14 cellular contexts compared by ENCODE assay signal in genomic region chr3:114496874-114497273, GRCh38.
DNase-seq lines count a peak whose midpoint lies in the region; ATAC-seq, FAIRE-seq and TF ChIP-seq lines count a peak whose summit lies in the region.
"Had no signal": no experiment of that assay in that cellular context is flagged by ENCODE, and none has a peak within 500 bp of the region (broad histone marks: within the 10 kb centered on the region; RNA-seq: fewer than 3 reads in every experiment).

No MANE protein-coding gene starts in this region.

- H3K27ac ChIP-seq in RWPE2 (ENCODE audit: poor library complexity, severe bottlenecking) = peak overlapping the region; percentile 45
- H3K27ac ChIP-seq in gastroesophageal sphincter = peak overlapping the region in 1 of 4 donors; percentile 43
- peak overlapping the region in 1 of 3 donors; percentile 9 for H3K27ac ChIP-seq in thyroid gland

- DNase-seq in G401 (ENCODE audit: low spot score) (peak; percentile 33), RWPE2 (ENCODE audit: low spot score) (no peak), thyroid gland (no peak), KBM-7 (no peak), frontal cortex (ENCODE audit: low spot score in 2 of 2) (no peak)
- DNase-seq: activated T-cell treated with anti-CD3 and anti-CD28 coated beads for 4 hours; central memory CD4-positive, alpha-beta T cell; NCI-H2081 treated with DMSO at 0.1 percent for 48 hours; stimulated activated CD4-positive, alpha-beta T cell treated with anti-CD3 and anti-CD28 coated beads, Interleukin-12 subunit alpha, Interleukin-12 subunit beta, amount 100 ng/mL, for 4 hours; T1000 had no signal

- no peak for TF ChIP-seq EP300 in gastroesophageal sphincter (IDR thresholded peaks at IDR 0.05)

- peak overlapping the region; percentile 47 for H3K9ac ChIP-seq in skeletal muscle satellite cell (ENCODE audit: low read depth, low read length)

- H3K4me3 ChIP-seq in RWPE2 (ENCODE audit: severe bottlenecking) = no peak overlapping the region
- H3K4me3 ChIP-seq in gastroesophageal sphincter = no peak overlapping the region
- H3K4me3 ChIP-seq in skeletal muscle satellite cell (ENCODE audit: low read length) = peak overlapping the region; percentile 38
- no peak overlapping the region for H3K4me3 ChIP-seq in thyroid gland (replicated peaks in 1 of 3)

- no peak for TF ChIP-seq POLR2A in gastroesophageal sphincter (IDR thresholded peaks at IDR 0.05)
- TF ChIP-seq POLR2A in thyroid gland (IDR thresholded peaks at IDR 0.05) = no peak

- H3K4me2 ChIP-seq in skeletal muscle satellite cell (ENCODE audit: low read length) = peak overlapping the region; percentile 69

- 85% methylated on average over 2 of the region's 2 CpGs; no CpG with 5 or more reads in 1 of the 2 donors for WGBS in gastroesophageal sphincter (ENCODE audit: low coverage in 1 of 2), 2 donors
- WGBS in thyroid gland, 2 donors = 80 to 92% methylated on average over 2 of the region's 2 CpGs

- in situ Hi-C loops in G401 (cut with HindIII; ENCODE audit: low sequenced_read_pairs) = no loop called here
- in situ Hi-C loops in KBM-7 (cut with MboI; ENCODE audit: low pct_unique_long_range_greater_than_20kb, low sequenced_read_pairs) = no loop called here

- no peak for FAIRE-seq in frontal cortex (lab: Jason Lieb, UNC)
- FAIRE-seq: D721Med had no signal

- H3K27me3 ChIP-seq in RWPE2 (ENCODE audit: insufficient read depth, poor library complexity, severe bottlenecking) (no peaks in the 10 kb centered on the region), gastroesophageal sphincter (no peaks in the 10 kb centered on the region), skeletal muscle satellite cell (ENCODE audit: control insufficient read depth, insufficient read depth, low read length) (no peaks in the 10 kb centered on the region), thyroid gland (no peaks in the 10 kb centered on the region)

- H3K9me3 ChIP-seq in RWPE2 (ENCODE audit: severe bottlenecking) (no peaks in the 10 kb centered on the region), gastroesophageal sphincter (no peaks in the 10 kb centered on the region), skeletal muscle satellite cell (replicated peaks; ENCODE audit: low read length) (no peaks in the 10 kb centered on the region), thyroid gland (no peaks in the 10 kb centered on the region)

- ATAC-seq in RWPE2 (ENCODE audit: low read depth) (peak; percentile 34), gastroesophageal sphincter (peak; percentile 83), GM21528 (IDR thresholded peaks at IDR 0.05; ENCODE audit: low FRiP score, unreplicated experiment) (no peak)

- H3K4me1 ChIP-seq in RWPE2 (ENCODE audit: insufficient read depth, poor library complexity, severe bottlenecking) (peaks cover 32% of the 10 kb centered on the region), gastroesophageal sphincter (peaks cover 0 to 56% (median 0%) of the 10 kb centered on the region in 3 donors), skeletal muscle satellite cell (ENCODE audit: control insufficient read depth, insufficient read depth, low read length) (peaks cover 56% of the 10 kb centered on the region), thyroid gland (peaks cover 15 to 27% of the 10 kb centered on the region in 2 donors)

- intact Hi-C loops in thyroid gland (cut with DNase I) = no loop called here

- H3K36me3 ChIP-seq in RWPE2 (ENCODE audit: low read depth) (no peaks in the 10 kb centered on the region), gastroesophageal sphincter (no peaks in the 10 kb centered on the region), skeletal muscle satellite cell (ENCODE audit: insufficient read depth, low read length) (no peaks in the 10 kb centered on the region), thyroid gland (no peaks in the 10 kb centered on the region)

- TF ChIP-seq CTCF in RWPE2 (IDR thresholded peaks at IDR 0.05; ENCODE audit: poor library complexity, severe bottlenecking) (no peak), gastroesophageal sphincter (IDR thresholded peaks at IDR 0.05) (no peak), thyroid gland (IDR thresholded peaks at IDR 0.05) (no peak)
